ENCODE assay signal across 24 cellular contexts in the genomic region with DNA sequence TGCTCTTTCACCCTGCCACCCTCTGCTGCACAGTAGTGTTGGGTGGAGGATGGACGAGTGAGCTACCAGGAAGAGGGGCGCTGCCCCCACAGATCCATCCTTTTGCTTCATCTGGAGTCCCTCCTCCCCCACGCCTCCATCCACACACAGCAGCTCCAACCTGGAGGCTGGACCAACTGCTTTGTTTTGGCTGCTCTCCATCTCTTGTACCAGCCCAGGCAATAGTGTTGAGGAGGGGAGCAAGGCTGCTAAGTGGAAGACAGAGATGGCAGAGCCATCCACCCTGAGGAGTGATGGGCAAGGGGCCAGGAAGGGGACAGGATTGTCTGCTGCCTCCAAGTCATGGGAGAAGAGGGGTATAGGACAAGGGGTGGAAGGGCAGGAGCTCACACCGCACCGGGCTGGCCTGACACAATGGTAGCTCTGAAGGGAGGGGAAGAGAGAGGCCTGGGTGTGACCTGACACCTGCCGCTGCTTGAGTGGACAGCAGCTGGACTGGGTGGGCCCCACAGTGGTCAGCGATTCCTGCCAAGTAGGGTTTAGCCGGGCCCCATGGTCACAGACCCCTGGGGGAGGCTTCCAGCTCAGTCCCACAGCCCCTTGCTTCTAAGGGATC. TPM values are rescaled to one million over a fixed set of nuclear protein-coding genes. Genes with fewer than 3 reads are reported as not detected.
A peak's percentile ranks its signal among the peaks of the same experiment; 100 is the strongest.
DNase-seq lines count a peak whose midpoint lies in the region; ATAC-seq and TF ChIP-seq lines count a peak whose summit lies in the region.
"Had no signal": no experiment of that assay in that cellular context is flagged by ENCODE, and none has a peak within 500 bp of the region (broad histone marks: within the 10 kb centered on the region; RNA-seq: fewer than 3 reads in every experiment).

No MANE protein-coding gene starts in this region.

- ATAC-seq in WTC11 (no peak), left lobe of liver (peak; percentile 12)
- ATAC-seq: left cardiac atrium, right cardiac atrium had no signal

- H3K27ac Mint-ChIP-seq in Calu3 (ENCODE audit: unreplicated experiment), result peak overlapping the region; percentile 18
- H3K27ac Mint-ChIP-seq in WTC11, result peak overlapping the region; percentile 18; the same call in 1 of the 2 replicates
- no peak overlapping the region for H3K27ac Mint-ChIP-seq in type B pancreatic cell

- H3K36me3 Mint-ChIP-seq in Calu3 (ENCODE audit: insufficient read depth, unreplicated experiment) (peaks cover 38% of the 10 kb centered on the region), WTC11 (peaks cover 21% of the 10 kb centered on the region), type B pancreatic cell (peaks cover 2% of the 10 kb centered on the region)

- POLR2A ChIA-PET in WTC11 (lab: Charles Lee), result interaction anchor here (1.0 to 1.8 kb wide), 2 partner anchors 9 to 29 kb away, joined by 4 to 5 read pairs; a partner anchor contains a TSS

- H3K4me1 ChIP-seq in BLaER1, result peaks cover 72% of the 10 kb centered on the region

- H3K9me3 ChIP-seq in BLaER1, result no peaks in the 10 kb centered on the region
- H3K9me3 ChIP-seq: heart left ventricle, ovary, suprapubic skin, vagina had no signal

- peaks cover 35% of the 10 kb centered on the region for H3K36me3 ChIP-seq in BLaER1
- H3K36me3 ChIP-seq: ovary had no signal

- no peak for DNase-seq in Calu3
- DNase-seq in WTC11 (ENCODE audit: low spot score), result no peak
- no peak for DNase-seq in left lobe of liver (ENCODE audit: low spot score)
- DNase-seq in NCI-H2029 treated with DMSO at 0.1 percent for 48 hours (lab: John Stamatoyannopoulos, UW), result no peak
- DNase-seq in UCSD-AML1 (lab: John Stamatoyannopoulos, UW; ENCODE audit: unreplicated experiment), result no peak
- no peak for DNase-seq in type B pancreatic cell (ENCODE audit: extremely low spot score, unreplicated experiment)
- DNase-seq: activated CD4-positive, alpha-beta T cell treated with anti-CD3 and anti-CD28 coated beads, Interleukin-2, amount 50 U/mL, for 1 hour; activated effector memory CD4-positive, alpha-beta T cell treated with anti-CD3 and anti-CD28 coated beads, Interleukin-2, amount 50 U/mL, for 16 hours; amniotic stem cell; CD4-positive, alpha-beta memory T cell; central memory CD4-positive, alpha-beta T cell; DMS79; heart left ventricle; left cardiac atrium; mesendoderm; naive B cell; NCI-H1048; NCI-H2029; ovary; right cardiac atrium; Right ventricle myocardium superior had no signal

- intact Hi-C loops in Calu3 (cut with micrococcal nuclease; ENCODE audit: unreplicated experiment), result no loop called here

- H3K9me3 Mint-ChIP-seq in Calu3 (ENCODE audit: low read depth, unreplicated experiment) (no peaks in the 10 kb centered on the region), WTC11 (no peaks in the 10 kb centered on the region), type B pancreatic cell (no peaks in the 10 kb centered on the region)
- H3K9me3 Mint-ChIP-seq: CD4-positive, alpha-beta memory T cell had no signal

- peaks cover 54% of the 10 kb centered on the region for H4K20me1 ChIP-seq in BLaER1

- H3K4me2 ChIP-seq in BLaER1, result peak overlapping the region; percentile 72

- H3K27me3 ChIP-seq in BLaER1, result no peaks in the 10 kb centered on the region
- H3K27me3 ChIP-seq: heart left ventricle, ovary, suprapubic skin, vagina had no signal

- CTCF ChIA-PET in Calu3 (lab: Charles Lee) (interaction anchor here (0.6 to 1.7 kb wide), 2 partner anchors 14 to 29 kb away, joined by 3 read pairs; no protein-coding TSS in a partner anchor), WTC11 (lab: Charles Lee) (interaction anchor here (0.5 to 3.6 kb wide), 3 partner anchors 16 to 61 kb away, joined by 3 to 9 read pairs (median 4); no protein-coding TSS in a partner anchor)

- H3K9ac ChIP-seq in BLaER1, result peak overlapping the region; percentile 21; the same call in 1 of the 2 replicates

- H3K27ac ChIP-seq in BLaER1, result peak overlapping the region; percentile 51
- H3K27ac ChIP-seq: heart left ventricle, ovary, suprapubic skin, vagina had no signal

- H3K4me3 ChIP-seq in BLaER1, result no peak overlapping the region
- H3K4me3 ChIP-seq: heart left ventricle, ovary, suprapubic skin, vagina had no signal

- H3K4me1 Mint-ChIP-seq in Calu3 (ENCODE audit: low read depth, unreplicated experiment) (no peaks in the 10 kb centered on the region), WTC11 (peaks cover 15% of the 10 kb centered on the region), type B pancreatic cell (ENCODE audit: unreplicated experiment) (peaks cover 19% of the 10 kb centered on the region)

- no peak for TF ChIP-seq CTCF in Calu3 (IDR thresholded peaks at IDR 0.05; ENCODE audit: unreplicated experiment)
- no peak for TF ChIP-seq CTCF in WTC11 (IDR thresholded peaks at IDR 0.05)
- no peak for TF ChIP-seq CTCF in type B pancreatic cell (conservative IDR thresholded peaks at IDR 0.05)

- H3K27me3 Mint-ChIP-seq in Calu3 (ENCODE audit: unreplicated experiment), result peaks cover 55% of the 10 kb centered on the region
- no peaks in the 10 kb centered on the region for H3K27me3 Mint-ChIP-seq in WTC11 (ENCODE audit: low read depth)
- peaks cover 3% of the 10 kb centered on the region for H3K27me3 Mint-ChIP-seq in type B pancreatic cell

- BruUV-seq in Calu3 (replicated peaks; lab: Mats Ljungman, UMichigan), result no TSS peak

- H3K4me3 Mint-ChIP-seq in Calu3 (ENCODE audit: low read depth, unreplicated experiment) (no peak overlapping the region), WTC11 (no peak overlapping the region), type B pancreatic cell (no peak overlapping the region)
- H3K4me3 Mint-ChIP-seq: CD4-positive, alpha-beta memory T cell; naive B cell had no signal

TF ChIP-seq in WTC11, 78 proteins besides CTCF, POLR2A, EP300 and RAD21 (continues in another document):
- TF ChIP-seq, protein P1, sequence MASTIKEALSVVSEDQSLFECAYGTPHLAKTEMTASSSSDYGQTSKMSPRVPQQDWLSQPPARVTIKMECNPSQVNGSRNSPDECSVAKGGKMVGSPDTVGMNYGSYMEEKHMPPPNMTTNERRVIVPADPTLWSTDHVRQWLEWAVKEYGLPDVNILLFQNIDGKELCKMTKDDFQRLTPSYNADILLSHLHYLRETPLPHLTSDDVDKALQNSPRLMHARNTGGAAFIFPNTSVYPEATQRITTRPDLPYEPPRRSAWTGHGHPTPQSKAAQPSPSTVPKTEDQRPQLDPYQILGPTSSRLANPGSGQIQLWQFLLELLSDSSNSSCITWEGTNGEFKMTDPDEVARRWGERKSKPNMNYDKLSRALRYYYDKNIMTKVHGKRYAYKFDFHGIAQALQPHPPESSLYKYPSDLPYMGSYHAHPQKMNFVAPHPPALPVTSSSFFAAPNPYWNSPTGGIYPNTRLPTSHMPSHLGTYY (CRISPR knock-in tag; IDR thresholded peaks at IDR 0.05), result no peak
- TF ChIP-seq, protein P2, sequence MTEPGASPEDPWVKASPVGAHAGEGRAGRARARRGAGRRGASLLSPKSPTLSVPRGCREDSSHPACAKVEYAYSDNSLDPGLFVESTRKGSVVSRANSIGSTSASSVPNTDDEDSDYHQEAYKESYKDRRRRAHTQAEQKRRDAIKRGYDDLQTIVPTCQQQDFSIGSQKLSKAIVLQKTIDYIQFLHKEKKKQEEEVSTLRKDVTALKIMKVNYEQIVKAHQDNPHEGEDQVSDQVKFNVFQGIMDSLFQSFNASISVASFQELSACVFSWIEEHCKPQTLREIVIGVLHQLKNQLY (CRISPR knock-in tag; IDR thresholded peaks at IDR 0.05), result no peak
- TF ChIP-seq TCF7 (CRISPR knock-in tag; IDR thresholded peaks at IDR 0.05; ENCODE audit: low read depth) (no peak), ZNF219 (CRISPR knock-in tag; IDR thresholded peaks at IDR 0.05; ENCODE audit: borderline replicate concordance) (no peak), ZNF121 (CRISPR knock-in tag; IDR thresholded peaks at IDR 0.05) (no peak), ZNF416 (CRISPR knock-in tag; IDR thresholded peaks at IDR 0.05) (no peak), JUN (CRISPR knock-in tag; IDR thresholded peaks at IDR 0.05) (no peak), TEAD1 (CRISPR knock-in tag; IDR thresholded peaks at IDR 0.05) (no peak), ZNF671 (CRISPR knock-in tag; IDR thresholded peaks at IDR 0.05) (no peak)
- TF ChIP-seq, protein P3, sequence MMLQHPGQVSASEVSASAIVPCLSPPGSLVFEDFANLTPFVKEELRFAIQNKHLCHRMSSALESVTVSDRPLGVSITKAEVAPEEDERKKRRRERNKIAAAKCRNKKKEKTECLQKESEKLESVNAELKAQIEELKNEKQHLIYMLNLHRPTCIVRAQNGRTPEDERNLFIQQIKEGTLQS (CRISPR knock-in tag; conservative IDR thresholded peaks at IDR 0.05), result no peak
- TF ChIP-seq, protein P4, sequence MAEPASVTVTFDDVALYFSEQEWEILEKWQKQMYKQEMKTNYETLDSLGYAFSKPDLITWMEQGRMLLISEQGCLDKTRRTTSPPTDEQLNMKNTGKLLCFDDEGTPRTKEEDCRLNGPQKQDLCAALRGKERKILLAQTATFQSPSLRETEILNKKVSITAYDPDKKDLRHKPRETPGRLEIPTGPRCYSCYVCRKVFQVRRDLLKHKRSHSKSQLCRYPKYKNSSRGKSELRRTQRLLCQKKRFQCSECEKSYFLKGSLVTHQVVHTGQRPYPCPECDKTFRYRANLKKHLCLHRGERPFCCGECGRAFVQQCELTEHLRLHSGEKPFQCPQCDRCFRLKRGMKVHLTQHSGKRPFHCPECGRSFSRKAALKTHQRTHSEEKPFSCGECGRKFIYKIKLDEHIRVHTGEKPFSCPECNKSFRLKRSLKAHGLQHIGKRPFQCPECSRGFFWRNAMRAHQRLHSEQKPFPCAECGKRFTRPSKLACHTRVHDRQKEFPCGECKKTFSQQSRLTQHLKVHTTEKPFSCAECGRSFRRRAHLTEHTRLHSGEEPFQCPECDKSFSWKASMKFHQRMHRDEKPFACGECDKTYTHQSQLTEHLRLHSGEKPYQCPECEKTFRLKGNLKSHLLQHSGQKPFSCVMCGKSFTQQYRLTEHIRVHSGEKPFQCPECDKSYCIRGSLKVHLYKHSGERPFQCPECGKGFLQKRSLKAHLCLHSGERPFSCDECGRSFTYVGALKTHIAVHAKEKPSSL (CRISPR knock-in tag; conservative IDR thresholded peaks at IDR 0.05), result no peak

RNA-seq across cellular contexts. Expression of a gene that starts 8.5 kb away (rescaled TPM):
- 0.07 and 0.22 TPM in 2 replicates for total RNA-seq in Calu3 (2022)
- 1.6 to 1.7 TPM (median 1.7 TPM) in 3 replicates for total RNA-seq in WTC11 (2021)
- total RNA-seq in left lobe of liver, result 0.10 TPM
- 4.2 and 4.6 TPM in 2 replicates for total RNA-seq in type B pancreatic cell (ENCODE audit: low replicate concordance)
- total RNA-seq: CD4-positive, alpha-beta memory T cell; right cardiac atrium; Right ventricle myocardium superior had no signal

RNA-seq across cellular contexts. Expression of a gene that starts 17.6 kb away (rescaled TPM):
- total RNA-seq in Calu3 (2022) (96.7 and 108 TPM in 2 replicates), WTC11 (2021) (60.8 to 62.7 TPM (median 61.6 TPM) in 3 replicates), left lobe of liver (35.4 TPM), type B pancreatic cell (ENCODE audit: low replicate concordance) (69.1 and 73.9 TPM in 2 replicates)

RNA-seq across cellular contexts. Expression of a gene that starts 31.9 kb away (rescaled TPM):
- total RNA-seq in Calu3 (2022) (298 and 388 TPM in 2 replicates), WTC11 (2021) (208 to 221 TPM (median 215 TPM) in 3 replicates), left lobe of liver (83.7 TPM), type B pancreatic cell (ENCODE audit: low replicate concordance) (180 and 184 TPM in 2 replicates)
